In the genomic region with DNA sequence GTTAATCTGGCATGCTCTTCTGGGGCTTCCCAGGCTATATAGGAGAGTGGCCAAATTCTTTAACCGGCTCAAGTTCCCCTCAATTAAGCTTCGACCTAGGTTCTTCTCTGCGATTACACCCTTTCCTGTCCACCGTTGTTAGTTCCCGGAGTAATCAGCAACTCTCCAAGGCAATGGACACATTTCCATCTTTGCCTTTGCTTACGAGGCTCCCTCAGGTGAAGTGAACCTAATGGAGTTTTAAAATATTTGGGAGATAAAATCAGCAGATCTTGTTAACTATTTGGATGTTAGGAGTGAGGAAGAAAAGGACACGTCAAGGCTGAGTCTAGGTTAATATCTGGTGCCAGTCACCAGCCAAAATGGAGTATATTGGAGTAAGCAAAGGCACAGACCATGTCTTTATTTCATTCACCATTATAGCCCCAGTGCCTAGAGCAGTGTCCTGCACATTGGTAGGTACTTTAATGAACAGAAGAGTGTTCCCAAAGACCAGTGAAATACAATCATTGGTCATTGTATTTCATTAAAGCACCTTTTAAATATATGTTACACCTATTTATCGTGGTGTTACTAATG, we compare ENCODE assay signal across 8 cellular contexts. TPM values are rescaled to one million over a fixed set of nuclear protein-coding genes. Genes with fewer than 3 reads are reported as not detected.
DNase-seq lines count a peak whose midpoint lies in the region; ATAC-seq and TF ChIP-seq lines count a peak whose summit lies in the region.

No MANE protein-coding gene starts in this region.

- H3K36me3 ChIP-seq in BLaER1 (peaks cover 38% of the 10 kb centered on the region), adrenal gland (replicated peaks in 1 of 2) (peaks cover 0 to 14% of the 10 kb centered on the region in 2 donors)

- H3K27me3 Mint-ChIP-seq in memory B cell, result no peaks in the 10 kb centered on the region

- TF ChIP-seq CTCF in adrenal gland (IDR thresholded peaks at IDR 0.05), result no peak

- peaks cover 13% of the 10 kb centered on the region; the same call in 1 of the 2 replicates for H4K20me1 ChIP-seq in BLaER1

- no peaks in the 10 kb centered on the region for H3K9me3 ChIP-seq in BLaER1
- no peaks in the 10 kb centered on the region for H3K9me3 ChIP-seq in adrenal gland (replicated peaks in 1 of 3)

- no peak for DNase-seq in adrenal gland
- DNase-seq in memory B cell (ENCODE audit: low spot score in 2 of 2), result peak in 1 of 2 donors; percentile 1
- DNase-seq in SK-N-DZ (ENCODE audit: low spot score), result no peak
- no peak for DNase-seq in AG20443 (ENCODE audit: low spot score)
- no peak for DNase-seq in stimulated activated CD4-positive, alpha-beta T cell treated with anti-CD3 and anti-CD28 coated beads, Interleukin-4, amount 100 ng/mL, for 4 hours

- H3K4me3 ChIP-seq in BLaER1 (peak overlapping the region; percentile 79), adrenal gland (peak overlapping the region; percentile 6 to 96 (median 74))

- H3K9me3 Mint-ChIP-seq in memory B cell, result no peaks in the 10 kb centered on the region

- TF ChIP-seq POLR2A in adrenal gland (IDR thresholded peaks at IDR 0.05), result no peak

- H3K9ac ChIP-seq in BLaER1, result peak overlapping the region; percentile 95

- H3K27ac Mint-ChIP-seq in memory B cell, result peak overlapping the region; percentile 97

- H3K27me3 ChIP-seq in BLaER1 (no peaks in the 10 kb centered on the region), adrenal gland (no peaks in the 10 kb centered on the region)

- peak overlapping the region; percentile 85 for H3K4me2 ChIP-seq in BLaER1

- peak; percentile 1 for ATAC-seq in HG02588 (IDR thresholded peaks at IDR 0.05; ENCODE audit: unreplicated experiment)
- ATAC-seq in memory B cell (ENCODE audit: low read depth), result peak; percentile 37
- no peak for ATAC-seq in GM18517 (IDR thresholded peaks at IDR 0.05; ENCODE audit: unreplicated experiment)

- peak overlapping the region; percentile 92 for H3K4me3 Mint-ChIP-seq in memory B cell

- WGBS in adrenal gland, 4 donors, result 4 to 7% (median 6%) methylated on average over 8 of the region's 8 CpGs

- H3K4me1 Mint-ChIP-seq in memory B cell, result peaks cover 20% of the 10 kb centered on the region

- H3K27ac ChIP-seq in BLaER1, result peak overlapping the region; percentile 90
- H3K27ac ChIP-seq in adrenal gland, result peak overlapping the region; percentile 87 to 93 (median 87)

- intact Hi-C loops in adrenal gland (cut with DNase I), result no loop called here

- H3K36me3 Mint-ChIP-seq in memory B cell, result peaks cover 11% of the 10 kb centered on the region

- H3K4me1 ChIP-seq in BLaER1 (peaks cover 32% of the 10 kb centered on the region), adrenal gland (replicated peaks in 1 of 2) (peaks cover 22 to 37% of the 10 kb centered on the region in 2 donors)

RNA-seq across cellular contexts. Expression of a gene that starts 0.5 kb away (rescaled TPM):
- total RNA-seq in adrenal gland, result 10 to 100 TPM in 6 of 8 donors, 1 to 10 TPM in 2; 6.2 to 30.2 (median 16.9) TPM
- polyA plus RNA-seq in adrenal gland, result 10 to 100 TPM in 1 of 3 donors, 1 to 10 TPM in 2; 4.2 to 19.2 (median 5.1) TPM
- polyA plus RNA-seq in SK-N-DZ (2014; cell fraction: cytosol; rRNA removed), result 14.4 and 16.8 TPM in 2 replicates
- 25.0 and 36.1 TPM in 2 replicates for polyA plus RNA-seq in SK-N-DZ (2014; cell fraction: nucleus; rRNA removed)

RNA-seq across cellular contexts. Expression of a gene that starts 0.6 kb away (rescaled TPM):
- 10 to 100 TPM; 14.3 to 36.1 (median 27.6) TPM for total RNA-seq in adrenal gland
- 10 to 100 TPM; 19.6 to 35.8 (median 22.0) TPM for polyA plus RNA-seq in adrenal gland
- 17.2 and 21.6 TPM in 2 replicates for polyA plus RNA-seq in SK-N-DZ (2014; cell fraction: cytosol; rRNA removed)
- polyA plus RNA-seq in SK-N-DZ (2014; cell fraction: nucleus; rRNA removed), result 41.3 and 42.9 TPM in 2 replicates

RNA-seq across cellular contexts. Expression of a gene that starts 59.9 kb away (rescaled TPM):
- 100 to 1,000 TPM in 1 of 8 donors, 10 to 100 TPM in 7; 33.5 to 138 (median 60.0) TPM for total RNA-seq in adrenal gland
- 10 to 100 TPM; 25.3 to 40.9 (median 32.9) TPM for polyA plus RNA-seq in adrenal gland
- polyA plus RNA-seq in SK-N-DZ (2014; cell fraction: cytosol; rRNA removed), result 56.7 and 60.7 TPM in 2 replicates
- 140 and 233 TPM in 2 replicates for polyA plus RNA-seq in SK-N-DZ (2014; cell fraction: nucleus; rRNA removed)
